Comparison of ENCODE assay signal across 10 cellular contexts in the genomic region with DNA sequence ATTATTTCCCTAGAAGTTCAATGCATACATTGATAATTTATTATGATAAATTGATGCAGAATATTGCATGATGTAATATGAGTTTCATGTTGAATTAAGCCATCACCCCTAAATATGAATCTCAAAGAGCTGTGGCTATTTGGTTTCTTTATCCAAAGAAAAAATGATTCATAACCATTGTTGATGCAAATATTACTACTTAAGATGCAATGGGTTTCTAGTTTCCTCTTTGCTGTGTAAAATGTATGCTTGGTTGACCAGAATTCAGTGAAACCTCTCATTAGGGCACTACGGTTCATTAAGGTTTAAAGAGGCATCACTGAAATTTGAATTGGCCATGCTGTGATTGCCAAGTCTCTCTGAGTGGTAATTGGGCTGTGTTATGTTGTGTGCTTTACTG.
DNase-seq lines count a peak whose midpoint lies in the region; ATAC-seq and TF ChIP-seq lines count a peak whose summit lies in the region.
"Had no signal": no experiment of that assay in that cellular context is flagged by ENCODE, and none has a peak within 500 bp of the region (broad histone marks: within the 10 kb centered on the region; RNA-seq: fewer than 3 reads in every experiment).

No MANE protein-coding gene starts in this region.

- peaks cover 8% of the 10 kb centered on the region for H3K4me1 ChIP-seq in foreskin keratinocyte
- H3K4me1 ChIP-seq in HAP-1, result no peaks in the 10 kb centered on the region

- no peaks in the 10 kb centered on the region for H3K36me3 ChIP-seq in HAP-1 (replicated peaks)

- intact Hi-C loops in posterior cingulate gyrus (cut with DNase I), result no loop called here

- H3K4me3 ChIP-seq in HAP-1, result no peak overlapping the region

- DNase-seq in NCI-H1105 (lab: John Stamatoyannopoulos, UW), result peak; percentile 81
- peak; percentile 34 for DNase-seq in left kidney (ENCODE audit: low read depth, low spot score)
- no peak for DNase-seq in posterior cingulate gyrus
- DNase-seq in foreskin keratinocyte, result no peak
- DNase-seq in NCI-H774 (lab: John Stamatoyannopoulos, UW), result no peak
- DNase-seq in HAP-1 (ENCODE audit: low spot score in 2 of 2), result no peak
- DNase-seq: activated T-cell treated with anti-CD3 and anti-CD28 coated beads, Interleukin-2, amount 50 U/mL, for 24 hours; naive thymus-derived CD8-positive, alpha-beta T cell had no signal

- TF ChIP-seq CTCF in foreskin keratinocyte (conservative IDR thresholded peaks at IDR 0.05), result no peak

- in situ Hi-C loops in HAP-1 (cut with MboI; ENCODE audit: low sequenced_read_pairs), result no loop called here

- H3K9me3 ChIP-seq in HAP-1, result no peaks in the 10 kb centered on the region

- ATAC-seq in GM19351 (IDR thresholded peaks at IDR 0.05; ENCODE audit: unreplicated experiment) (peak; percentile 49), HG02870 (IDR thresholded peaks at IDR 0.05; ENCODE audit: unreplicated experiment) (peak; percentile 38), foreskin keratinocyte (no peak)
- ATAC-seq: naive thymus-derived CD8-positive, alpha-beta T cell had no signal

- H3K27ac ChIP-seq in foreskin keratinocyte, result no peak overlapping the region

- H3K27me3 ChIP-seq in foreskin keratinocyte (no peaks in the 10 kb centered on the region), HAP-1 (ENCODE audit: low read depth) (no peaks in the 10 kb centered on the region; the same call in 1 of the 2 replicates)

Comparison
In these comparisons a context has a peak if more than half of its experiments do, and no peak if none do; other contexts are left out.
1. DNase-seq: peak in NCI-H1105 (single experiment) and left kidney (single experiment); none in posterior cingulate gyrus (0 of 10), foreskin keratinocyte (0 of 2), NCI-H774 (single experiment) and HAP-1 (0 of 2).